Comparison of ENCODE assay signal across 30 cellular contexts in the genomic region with DNA sequence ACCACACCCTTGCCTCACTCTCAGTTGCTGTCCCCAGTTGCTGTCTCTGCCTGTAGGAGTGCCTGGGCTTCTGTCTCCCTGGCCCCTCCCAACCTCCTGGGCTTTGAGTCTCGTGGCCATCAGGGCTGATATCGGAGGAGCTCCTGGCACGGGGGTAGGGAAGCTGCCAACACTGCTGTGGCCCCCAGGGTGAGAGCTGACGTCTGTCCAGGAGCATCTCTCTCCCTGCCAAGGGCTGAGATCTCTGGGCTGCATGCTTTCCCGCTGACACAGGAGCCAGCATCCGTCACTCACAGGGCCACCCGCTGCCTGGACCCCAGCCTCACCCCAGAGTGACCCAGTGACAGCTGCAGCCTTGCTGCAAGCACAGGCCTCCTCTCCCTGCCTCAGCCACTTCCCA. TPM values are rescaled to one million over a fixed set of nuclear protein-coding genes. Genes with fewer than 3 reads are reported as not detected.
DNase-seq lines count a peak whose midpoint lies in the region; ATAC-seq and TF ChIP-seq lines count a peak whose summit lies in the region.
"Had no signal": no experiment of that assay in that cellular context is flagged by ENCODE, and none has a peak within 500 bp of the region (broad histone marks: within the 10 kb centered on the region; RNA-seq: fewer than 3 reads in every experiment).

No MANE protein-coding gene starts in this region.

- H3K36me3 Mint-ChIP-seq in naive thymus-derived CD8-positive, alpha-beta T cell, result peaks cover 0 to 2% (median 0%) of the 10 kb centered on the region in 3 donors
- H3K36me3 Mint-ChIP-seq: activated naive CD8-positive, alpha-beta T cell treated with anti-CD3 and anti-CD28 coated beads for 36 hours; CD8-positive, alpha-beta T cell had no signal

- no peak overlapping the region for H3K4me3 ChIP-seq in aorta (ENCODE audit: low read length in 2 of 2)
- H3K4me3 ChIP-seq: A549, lung, mucosa of descending colon, stomach, thyroid gland, vagina had no signal

- no peak overlapping the region for H3K27ac Mint-ChIP-seq in naive thymus-derived CD8-positive, alpha-beta T cell
- H3K27ac Mint-ChIP-seq: activated naive CD8-positive, alpha-beta T cell treated with anti-CD3 and anti-CD28 coated beads for 36 hours; CD8-positive, alpha-beta T cell; T-helper 1 cell treated with Interleukin-12 subunit alpha and Interleukin-12 subunit beta and Interleukin-4 antibody, amounts not matched to agents 30 μg/mL and 1 μg/mL, for 36 hours had no signal

- WGBS in aorta, 2 donors, result 48 to 52% methylated on average over 7 of the region's 7 CpGs

- intact Hi-C loops in aorta (cut with DNase I), result no loop called here

- H3K27ac ChIP-seq in foreskin keratinocyte, result no peak overlapping the region
- no peak overlapping the region for H3K27ac ChIP-seq in aorta (ENCODE audit: low read depth in 1 of 2, low read length in 2 of 2)
- H3K27ac ChIP-seq: A549, parathyroid adenoma, RWPE1, stomach, thyroid gland, vagina had no signal

- no peak for TF ChIP-seq CTCF in foreskin keratinocyte (conservative IDR thresholded peaks at IDR 0.05)

- H3K4me1 Mint-ChIP-seq in naive thymus-derived CD8-positive, alpha-beta T cell, result no peaks in the 10 kb centered on the region
- H3K4me1 Mint-ChIP-seq: activated naive CD8-positive, alpha-beta T cell treated with anti-CD3 and anti-CD28 coated beads for 36 hours had no signal

- peak; percentile 5 for ATAC-seq in foreskin keratinocyte
- ATAC-seq in aorta (ENCODE audit: low FRiP score), result peak; percentile 17
- no peak for ATAC-seq in naive thymus-derived CD8-positive, alpha-beta T cell
- ATAC-seq: activated CD4-positive, CD25-positive, alpha-beta regulatory T cell treated with anti-CD3 and anti-CD28 coated beads, Interleukin-2, amount 50 U/mL, for 24 hours; CD8-positive, alpha-beta T cell; mucosa of descending colon had no signal

- peak; percentile 29 for DNase-seq in activated CD8-positive, alpha-beta memory T cell treated with anti-CD3 and anti-CD28 coated beads, Interleukin-2, amount 50 U/mL, for 48 hours
- DNase-seq in activated CD8-positive, alpha-beta memory T cell treated with anti-CD3 and anti-CD28 coated beads, Interleukin-2, amount 50 U/mL, for 4 hours, result no peak
- DNase-seq in foreskin keratinocyte (no peak), mesenteric fat pad (ENCODE audit: low spot score) (peak; percentile 84), aorta (no peak), hepatic stellate cell (ENCODE audit: low spot score) (no peak), NCI-H345 (lab: John Stamatoyannopoulos, UW) (no peak)
- DNase-seq in naive thymus-derived CD8-positive, alpha-beta T cell, result no peak
- DNase-seq: activated CD4-positive, alpha-beta T cell treated with anti-CD3 and anti-CD28 coated beads, Interleukin-2, amount 50 U/mL, for 48 hours; activated naive CD8-positive, alpha-beta T cell treated with anti-CD3 and anti-CD28 coated beads for 36 hours; AML-193; CD8-positive, alpha-beta T cell; kidney; mucosa of descending colon; NCI-H1092 treated with DMSO at 0.1 percent for 48 hours; NCI-H2081; NCI-H226; NCI-H748 treated with DMSO at 0.1 percent for 48 hours; SK-N-SH; stimulated activated CD8-positive, alpha-beta memory T cell treated with anti-CD3 and anti-CD28 coated beads, Interleukin-4, amount 100 ng/mL, for 48 hours; stomach; thyroid gland had no signal

- H3K9me3 Mint-ChIP-seq in naive thymus-derived CD8-positive, alpha-beta T cell, result no peaks in the 10 kb centered on the region
- H3K9me3 Mint-ChIP-seq: activated naive CD8-positive, alpha-beta T cell treated with anti-CD3 and anti-CD28 coated beads for 36 hours; CD8-positive, alpha-beta T cell; central memory CD8-positive, alpha-beta T cell; T-helper 1 cell treated with Interleukin-12 subunit alpha and Interleukin-12 subunit beta and Interleukin-4 antibody, amounts not matched to agents 30 μg/mL and 1 μg/mL, for 36 hours had no signal

- POLR2A ChIA-PET in naive thymus-derived CD8-positive, alpha-beta T cell (lab: Charles Lee), result interaction anchor here (0.7 kb wide), 1 partner anchor 21 kb away, joined by 4 read pairs; no protein-coding TSS in a partner anchor

- H3K4me1 ChIP-seq in foreskin keratinocyte (no peaks in the 10 kb centered on the region), aorta (ENCODE audit: control insufficient read depth in 1 of 2, insufficient read depth in 2 of 2, low read length in 2 of 2) (no peaks in the 10 kb centered on the region)
- H3K4me1 ChIP-seq: A549, parathyroid adenoma, stomach, thyroid gland had no signal

- H3K9me3 ChIP-seq in aorta (ENCODE audit: control insufficient read depth, low read length), result no peaks in the 10 kb centered on the region
- H3K9me3 ChIP-seq: A549, mucosa of descending colon, SK-N-SH, stomach, thyroid gland, vagina had no signal

- H3K27me3 ChIP-seq in foreskin keratinocyte, result no peaks in the 10 kb centered on the region
- no peaks in the 10 kb centered on the region for H3K27me3 ChIP-seq in aorta (ENCODE audit: control insufficient read depth in 1 of 2, insufficient read depth in 2 of 2, low read length in 1 of 2)
- H3K27me3 ChIP-seq: stomach, thyroid gland, vagina had no signal

- no peak overlapping the region for H3K4me3 Mint-ChIP-seq in naive thymus-derived CD8-positive, alpha-beta T cell
- H3K4me3 Mint-ChIP-seq: activated naive CD8-positive, alpha-beta T cell treated with anti-CD3 and anti-CD28 coated beads for 36 hours; CD8-positive, alpha-beta T cell; central memory CD8-positive, alpha-beta T cell; T-helper 1 cell treated with Interleukin-12 subunit alpha and Interleukin-12 subunit beta and Interleukin-4 antibody, amounts not matched to agents 30 μg/mL and 1 μg/mL, for 36 hours had no signal

- H3K27me3 Mint-ChIP-seq in naive thymus-derived CD8-positive, alpha-beta T cell, result no peaks in the 10 kb centered on the region
- H3K27me3 Mint-ChIP-seq: activated naive CD8-positive, alpha-beta T cell treated with anti-CD3 and anti-CD28 coated beads for 36 hours; central memory CD8-positive, alpha-beta T cell had no signal

- H3K36me3 ChIP-seq in aorta (ENCODE audit: control insufficient read depth in 1 of 2, insufficient read depth in 2 of 2, low read length in 1 of 2), result no peaks in the 10 kb centered on the region
- H3K36me3 ChIP-seq: stomach, thyroid gland, vagina had no signal

RNA-seq across cellular contexts. Expression of gene EXOG, which starts 47.5 kb away (rescaled TPM):
- 9.2 and 9.3 TPM in 2 replicates for total RNA-seq in foreskin keratinocyte
- polyA plus RNA-seq in foreskin keratinocyte, result 5.5 and 5.8 TPM in 2 replicates
- 7.3 TPM for total RNA-seq in mesenteric fat pad
- 10 to 100 TPM; 14.8 to 17.2 TPM for total RNA-seq in aorta
- 10 to 100 TPM in 1 of 2 donors, 1 to 10 TPM in 1; 5.8 to 10.4 TPM for polyA plus RNA-seq in aorta
- 10 to 100 TPM; 32.7 to 33.5 TPM for total RNA-seq in naive thymus-derived CD8-positive, alpha-beta T cell
- 1 to 10 TPM; 2.6 to 8.4 (median 6.3) TPM for polyA plus RNA-seq in naive thymus-derived CD8-positive, alpha-beta T cell

Comparison
In these comparisons a context has a peak if more than half of its experiments do, and no peak if none do; other contexts are left out.
1. DNase-seq: peak in activated CD8-positive, alpha-beta memory T cell treated with anti-CD3 and anti-CD28 coated beads, Interleukin-2, amount 50 U/mL, for 48 hours (single experiment) and mesenteric fat pad (single experiment); none in activated CD8-positive, alpha-beta memory T cell treated with anti-CD3 and anti-CD28 coated beads, Interleukin-2, amount 50 U/mL, for 4 hours (single experiment), foreskin keratinocyte (0 of 2), aorta (0 of 2), hepatic stellate cell (single experiment), NCI-H345 (single experiment) and naive thymus-derived CD8-positive, alpha-beta T cell (0 of 10).
2. ATAC-seq: peak in foreskin keratinocyte (single experiment) and aorta (single experiment); none in naive thymus-derived CD8-positive, alpha-beta T cell (0 of 2).